ENCODE assay signal across 25 cellular contexts in the genomic region with DNA sequence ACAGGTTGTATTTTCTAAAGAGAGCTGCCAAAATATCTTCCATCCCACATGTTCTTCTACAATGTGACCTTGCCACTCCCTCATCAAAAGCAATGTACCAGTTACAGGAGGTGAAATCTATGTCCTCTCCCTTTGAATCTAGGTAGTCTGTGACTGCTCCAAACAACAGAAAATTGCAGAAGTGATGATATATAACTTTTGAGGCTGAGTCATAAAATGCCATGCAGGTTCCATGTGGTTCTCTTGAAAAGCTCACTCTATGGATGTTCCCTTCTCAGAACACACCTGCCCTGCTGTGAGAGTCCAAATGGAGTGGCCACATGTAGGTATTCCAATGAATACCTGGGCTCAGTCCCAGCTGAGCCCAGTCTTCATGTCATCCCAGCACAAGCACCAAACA.
"Had no signal": no experiment of that assay in that cellular context is flagged by ENCODE, and none has a peak within 500 bp of the region (broad histone marks: within the 10 kb centered on the region; RNA-seq: fewer than 3 reads in every experiment).

No MANE protein-coding gene starts in this region.

- ATAC-seq: heart right ventricle; left cardiac atrium; left lung; naive thymus-derived CD8-positive, alpha-beta T cell; sciatic nerve; stimulated activated naive CD8-positive, alpha-beta T cell treated with anti-CD3 and anti-CD28 coated beads, Interleukin-15, Interleukin-2, amounts not matched to agents 100 U/mL and 50 U/mL, for 24 hours had no signal

- H3K4me1 ChIP-seq: esophagus muscularis mucosa, heart right ventricle, left lung, prostate gland, right atrium auricular region, testis, tibial artery had no signal

- H3K9me3 ChIP-seq: esophagus muscularis mucosa, heart right ventricle, left lung, prostate gland, right atrium auricular region, testis, tibial artery had no signal

- H3K4me3 ChIP-seq: coronary artery, esophagus muscularis mucosa, heart right ventricle, left lung, prostate gland, right atrium auricular region, smooth muscle cell, testis, tibial artery had no signal

- H3K27ac ChIP-seq: coronary artery, esophagus muscularis mucosa, heart right ventricle, left lung, prostate gland, right atrium auricular region, testis, tibial artery had no signal

- DNase-seq: dermis blood vessel endothelial cell; effector memory CD4-positive, alpha-beta T cell; foreskin melanocyte; glutamatergic neuron; heart right ventricle; hippocampal formation; left cardiac atrium; left lung; naive thymus-derived CD8-positive, alpha-beta T cell; nephron progenitor cell; nucleus accumbens; stimulated activated CD4-positive, alpha-beta T cell treated with anti-CD3 and anti-CD28 coated beads, Interleukin-12 subunit alpha, Interleukin-12 subunit beta, amount 100 ng/mL, for 4 hours; stimulated activated CD4-positive, alpha-beta T cell treated with anti-CD3 and anti-CD28 coated beads, Interleukin-1b, Interleukin-23, amount 100 ng/mL, for 48 hours; stimulated activated CD4-positive, alpha-beta T cell treated with anti-CD3 and anti-CD28 coated beads, Interleukin-4, amount 100 ng/mL, for 1 hour; stimulated activated CD8-positive, alpha-beta memory T cell treated with anti-CD3 and anti-CD28 coated beads, Interleukin-4, amount 100 ng/mL, for 48 hours; stimulated activated naive CD8-positive, alpha-beta T cell treated with anti-CD3 and anti-CD28 coated beads, Interleukin-15, Interleukin-2, amounts not matched to agents 100 U/mL and 50 U/mL, for 24 hours; substantia nigra; testis; tibial artery had no signal

- H3K27me3 ChIP-seq: esophagus muscularis mucosa, heart right ventricle, left lung, right atrium auricular region, testis, tibial artery had no signal

- H3K36me3 ChIP-seq: esophagus muscularis mucosa, heart right ventricle, left lung, prostate gland, right atrium auricular region, tibial artery had no signal
